ENCODE assay signal across 8 cellular contexts in the genomic region with DNA sequence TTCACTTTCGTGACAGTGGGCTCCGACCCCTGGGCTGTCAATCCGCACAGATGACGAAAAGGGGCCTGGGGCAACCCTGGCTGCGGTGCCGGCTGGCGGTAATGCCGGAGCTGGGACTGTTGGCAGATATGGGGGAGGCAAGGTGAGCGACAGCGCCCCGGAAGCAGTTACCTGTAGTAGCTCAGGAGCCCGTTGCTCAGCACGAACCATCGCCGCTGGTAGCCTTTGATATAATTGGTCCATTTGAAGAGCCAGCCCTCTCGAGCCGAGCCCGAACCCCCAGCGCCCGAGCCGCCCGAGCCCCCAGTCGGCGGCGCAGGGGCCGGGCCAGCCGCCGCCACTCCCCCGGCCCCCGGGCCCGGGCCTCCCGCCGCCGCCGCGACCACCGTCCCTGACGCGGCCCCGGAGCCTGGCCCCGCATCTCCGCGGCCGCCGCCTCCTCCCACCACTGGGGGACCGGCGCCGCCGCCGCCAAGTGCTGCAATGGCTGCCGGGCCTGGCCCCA. TPM values are rescaled to one million over a fixed set of nuclear protein-coding genes. Genes with fewer than 3 reads are reported as not detected.
DNase-seq lines count a peak whose midpoint lies in the region; ATAC-seq and TF ChIP-seq lines count a peak whose summit lies in the region.

No MANE protein-coding gene starts in this region.

- H3K9me3 Mint-ChIP-seq in activated naive CD8-positive, alpha-beta T cell (ENCODE audit: low read depth): no peaks in the 10 kb centered on the region

- H3K27ac ChIP-seq in RWPE1 (peak overlapping the region; percentile 89), aorta (ENCODE audit: low read depth in 1 of 2, low read length in 2 of 2) (peak overlapping the region in 1 of 2 donors; percentile 72)

- intact Hi-C loops in left ventricle myocardium superior (cut with micrococcal nuclease): no loop called here
- intact Hi-C loops in aorta (cut with DNase I): loop anchor here in 1 of 2 donors (5.0 kb wide), 1 partner anchor 63 kb away; no protein-coding TSS in a partner anchor

- no peaks in the 10 kb centered on the region for H3K27me3 Mint-ChIP-seq in activated naive CD8-positive, alpha-beta T cell

- no peaks in the 10 kb centered on the region for H3K9me3 ChIP-seq in aorta (ENCODE audit: control insufficient read depth, low read length)

- H3K4me3 Mint-ChIP-seq in activated naive CD8-positive, alpha-beta T cell: peak overlapping the region; percentile 96

- H3K27me3 ChIP-seq in aorta (ENCODE audit: control insufficient read depth in 1 of 2, insufficient read depth in 2 of 2, low read length in 1 of 2): no peaks in the 10 kb centered on the region

- POLR2A ChIA-PET in RWPE1 (lab: Yijun Ruan, JAX; ENCODE audit: low non-redundant PET): no interaction called here

- no peaks in the 10 kb centered on the region for H3K36me3 ChIP-seq in aorta (ENCODE audit: control insufficient read depth in 1 of 2, insufficient read depth in 2 of 2, low read length in 1 of 2)

- H3K27ac Mint-ChIP-seq in activated naive CD8-positive, alpha-beta T cell: peak overlapping the region; percentile 90

- WGBS in aorta, 2 donors: 0% methylated on average over 24 to 51 of the region's 51 CpGs

- peaks cover 47% of the 10 kb centered on the region for H3K4me1 Mint-ChIP-seq in activated naive CD8-positive, alpha-beta T cell (ENCODE audit: low read depth)

- peak overlapping the region; percentile 58 to 68 for H3K4me3 ChIP-seq in aorta (ENCODE audit: low read length in 2 of 2)

- peaks cover 1 to 3% of the 10 kb centered on the region in 2 donors for H3K4me1 ChIP-seq in aorta (ENCODE audit: control insufficient read depth in 1 of 2, insufficient read depth in 2 of 2, low read length in 2 of 2)

- peak; percentile 9 for ATAC-seq in HG03196 (IDR thresholded peaks at IDR 0.05; ENCODE audit: unreplicated experiment)
- no peak for ATAC-seq in left ventricle myocardium superior
- no peak for ATAC-seq in aorta (ENCODE audit: low FRiP score)

- TF ChIP-seq CTCF in RWPE1 (conservative IDR thresholded peaks at IDR 0.05; ENCODE audit: low read depth): no peak

- CTCF ChIA-PET in RWPE1 (lab: Yijun Ruan, JAX): interaction anchor here (0.6 to 0.7 kb wide), 2 partner anchors 38 to 347 kb away, joined by 3 to 4 read pairs; no protein-coding TSS in a partner anchor

- DNase-seq in NCI-H510A treated with DMSO at 0.1 percent for 48 hours (lab: John Stamatoyannopoulos, UW): peak; percentile 19
- DNase-seq in NCI-H510A (lab: John Stamatoyannopoulos, UW): no peak
- DNase-seq in RWPE1 (ENCODE audit: low spot score): peak; percentile 61
- DNase-seq in left ventricle myocardium superior: peak; percentile 52
- DNase-seq in renal cortical epithelial cell (ENCODE audit: low read depth): peak; percentile 18
- peak; percentile 56 to 76 for DNase-seq in aorta

- H3K36me3 Mint-ChIP-seq in activated naive CD8-positive, alpha-beta T cell: peaks cover 2% of the 10 kb centered on the region

RNA-seq across cellular contexts. Expression of gene OSBP, which starts 0.4 kb away (rescaled TPM):
- total RNA-seq in left ventricle myocardium superior (40.9 TPM), renal cortical epithelial cell (32.0 and 71.3 TPM in 2 replicates), aorta (10 to 100 TPM; 40.4 to 42.4 TPM)
- polyA plus RNA-seq in aorta: 10 to 100 TPM; 15.0 to 19.5 TPM

RNA-seq across cellular contexts. Expression of gene PATL1, which starts 53.7 kb away (rescaled TPM):
- 24.5 TPM for total RNA-seq in left ventricle myocardium superior
- total RNA-seq in renal cortical epithelial cell: 6.3 and 20.6 TPM in 2 replicates
- 10 to 100 TPM; 23.7 to 29.6 TPM for total RNA-seq in aorta
- 1 to 10 TPM; 8.2 to 9.6 TPM for polyA plus RNA-seq in aorta
